8 cellular contexts compared by ENCODE assay signal in the genomic region with DNA sequence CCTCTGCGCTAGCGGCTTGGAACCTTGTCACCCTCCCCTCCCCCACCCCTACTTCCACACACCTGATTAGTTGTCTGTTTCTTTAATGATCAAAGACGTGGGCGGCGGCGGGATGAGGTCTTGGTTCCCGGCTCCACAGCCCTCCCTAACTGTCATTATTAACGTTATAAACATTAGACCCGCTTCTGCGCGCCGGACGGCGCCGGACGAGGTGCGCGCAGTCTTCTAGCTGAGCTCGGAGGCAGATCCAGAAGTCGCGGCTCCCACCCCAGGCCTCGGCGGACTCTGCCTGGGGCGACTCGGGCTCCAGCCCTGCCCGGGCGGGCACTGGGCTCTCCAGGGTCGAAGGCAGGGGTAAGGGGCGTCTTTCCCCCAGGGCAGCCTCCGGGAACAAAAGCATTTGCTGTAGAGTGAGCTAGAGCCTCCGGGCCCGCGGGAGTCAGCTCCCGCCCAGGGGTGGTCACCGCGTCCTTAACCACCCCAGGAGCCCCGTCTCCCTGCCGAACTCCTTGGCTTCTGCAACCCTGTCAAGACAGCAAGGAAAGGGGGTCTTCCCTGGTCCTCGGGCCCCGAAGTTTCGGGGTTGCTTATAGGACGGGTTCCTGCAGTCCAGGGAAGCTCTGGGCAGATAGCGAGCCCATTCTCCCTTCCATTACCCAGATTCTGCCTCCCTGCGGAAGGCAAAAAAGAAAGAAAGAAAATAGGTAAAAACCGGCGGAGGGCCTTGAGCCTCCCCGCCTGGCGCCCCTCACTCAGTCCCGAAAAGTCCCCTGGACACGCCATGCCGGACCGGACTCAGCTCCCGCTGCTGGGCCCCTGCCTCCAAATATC. TPM values are rescaled to one million over a fixed set of nuclear protein-coding genes. Genes with fewer than 3 reads are reported as not detected.
DNase-seq lines count a peak whose midpoint lies in the region; ATAC-seq, FAIRE-seq and TF ChIP-seq lines count a peak whose summit lies in the region.

No MANE protein-coding gene starts in this region.

- BruUV-seq in HepG2 (replicated peaks; lab: Mats Ljungman, UMichigan): no TSS peak

- no peaks in the 10 kb centered on the region for H3K36me3 ChIP-seq in body of pancreas (replicated peaks in 1 of 2; ENCODE audit: insufficient read depth in 1 of 2, low read depth in 2 of 2)
- no peaks in the 10 kb centered on the region for H3K36me3 ChIP-seq in HepG2 (replicated peaks in 1 of 2; ENCODE audit: control insufficient read depth in 1 of 2, insufficient read depth in 2 of 2, low read length in 2 of 2)
- H3K36me3 ChIP-seq in upper lobe of right lung: no peaks in the 10 kb centered on the region

- H3K4me1 ChIP-seq in body of pancreas (peaks cover 21% of the 10 kb centered on the region), HepG2 (ENCODE audit: insufficient read depth, low read length) (no peaks in the 10 kb centered on the region), upper lobe of right lung (peaks cover 15% of the 10 kb centered on the region)

- TF ChIP-seq RAD21 in HepG2 (CRISPR knock-in tag; IDR thresholded peaks at IDR 0.05): no peak

- no peak for TF ChIP-seq POLR2A in body of pancreas (IDR thresholded peaks at IDR 0.05)
- TF ChIP-seq POLR2A in HepG2 (IDR thresholded peaks at IDR 0.05; ENCODE audit: insufficient read depth in 1 of 2, low read depth in 2 of 2, low read length in 2 of 2): no peak

- in situ Hi-C loops in HepG2 (cut with HindIII; ENCODE audit: extremely low pct_ligation_motif_present, low pct_unique_long_range_greater_than_20kb): loop anchor here (5.0 kb wide), 1 partner anchor 179 kb away; no protein-coding TSS in a partner anchor

- TF ChIP-seq CTCF in body of pancreas (IDR thresholded peaks at IDR 0.05) (no peak), HepG2 (CRISPR knock-in tag; IDR thresholded peaks at IDR 0.05) (no peak), upper lobe of right lung (IDR thresholded peaks at IDR 0.05) (no peak)

- H3K27ac ChIP-seq in body of pancreas (no peak overlapping the region), HepG2 (ENCODE audit: extremely low read length, insufficient read depth, low read length) (no peak overlapping the region), upper lobe of right lung (no peak overlapping the region)

- POLR2A ChIA-PET in HepG2 (lab: Yijun Ruan, JAX): no interaction called here

- H3K4me2 ChIP-seq in HepG2 (ENCODE audit: low read depth, low read length): peak overlapping the region; percentile 18; the same call in 1 of the 2 replicates

- no peak for TF ChIP-seq EP300 in HepG2 (IDR thresholded peaks at IDR 0.05; ENCODE audit: low read depth in 2 of 2, low read length in 2 of 2)
- no peak for TF ChIP-seq EP300 in HepG2 (CRISPR knock-in tag; IDR thresholded peaks at IDR 0.05; ENCODE audit: borderline replicate concordance)

- H3K4me3 ChIP-seq in body of pancreas (no peak overlapping the region), HepG2 (replicated peaks in 1 of 3; ENCODE audit: insufficient read depth in 1 of 3, low read depth in 2 of 3, low read length in 3 of 3) (no peak overlapping the region), upper lobe of right lung (peak overlapping the region; percentile 32)

- intact Hi-C loops in body of pancreas (cut with DNase I): loop anchor here (5.0 kb wide), 1 partner anchor 179 kb away; no protein-coding TSS in a partner anchor
- intact Hi-C loops in HepG2 (cut with micrococcal nuclease; ENCODE audit: unreplicated experiment): loop anchor here (1.0 kb wide), 2 partner anchors 175 to 192 kb away; no protein-coding TSS in a partner anchor
- intact Hi-C loops in upper lobe of right lung (cut with DNase I): loop anchor here (5.0 kb wide), 1 partner anchor 174 kb away; no protein-coding TSS in a partner anchor

- 4 to 21% methylated on average over 14 to 51 of the region's 53 CpGs for WGBS in body of pancreas, 2 donors
- WGBS in HepG2 (ENCODE audit: low lambda C conversion rate): 13% methylated on average over 28 of the region's 53 CpGs

- peaks cover 85% of the 10 kb centered on the region for H3K27me3 Mint-ChIP-seq in activated T-cell treated with anti-CD3 and anti-CD28 coated beads, Interleukin-2, amount 50 U/mL, for 4 hours (ENCODE audit: low read depth)

- H3K9me3 Mint-ChIP-seq in activated T-cell treated with anti-CD3 and anti-CD28 coated beads, Interleukin-2, amount 50 U/mL, for 4 hours: no peaks in the 10 kb centered on the region

- H3K9me3 ChIP-seq in body of pancreas (no peaks in the 10 kb centered on the region), HepG2 (ENCODE audit: low read length) (no peaks in the 10 kb centered on the region), upper lobe of right lung (no peaks in the 10 kb centered on the region)

- H3K4me1 Mint-ChIP-seq in activated T-cell treated with anti-CD3 and anti-CD28 coated beads, Interleukin-2, amount 50 U/mL, for 4 hours (ENCODE audit: low read depth): peaks cover 20% of the 10 kb centered on the region

- H3K4me3 Mint-ChIP-seq in activated T-cell treated with anti-CD3 and anti-CD28 coated beads, Interleukin-2, amount 50 U/mL, for 4 hours: peak overlapping the region; percentile 33

- FAIRE-seq in HepG2 (lab: Jason Lieb, UNC): no peak
- FAIRE-seq in GM19239 (lab: Jason Lieb, UNC): no peak
- no peak for FAIRE-seq in urothelium cell line (lab: Jason Lieb, UNC)

- no peaks in the 10 kb centered on the region for H3K36me3 Mint-ChIP-seq in activated T-cell treated with anti-CD3 and anti-CD28 coated beads, Interleukin-2, amount 50 U/mL, for 4 hours (ENCODE audit: insufficient read depth)

- no peak for DNase-seq in activated T-cell treated with anti-CD3 and anti-CD28 coated beads, Interleukin-2, amount 50 U/mL, for 4 hours
- DNase-seq in activated T-cell treated with anti-CD3 and anti-CD28 coated beads, Interleukin-2, amount 50 U/mL, for 1 hour: no peak
- no peak for DNase-seq in body of pancreas
- no peak for DNase-seq in HepG2 (ENCODE audit: low spot score)
- no peak for DNase-seq in upper lobe of right lung
- DNase-seq in GM19239 (ENCODE audit: insufficient read length, low spot score): no peak
- DNase-seq in urothelium cell line (ENCODE audit: low spot score): no peak
- no peak for DNase-seq in SHP77 treated with DMSO at 0.1 percent for 48 hours (lab: John Stamatoyannopoulos, UW)

- 0 out of 2 replicates have a peak, but pooled peaks cover 2% of the 10 kb centered on the region for H4K20me1 ChIP-seq in HepG2 (ENCODE audit: insufficient read depth, low read length)

- no peaks in the 10 kb centered on the region for H3K79me2 ChIP-seq in HepG2 (ENCODE audit: insufficient read depth, low read length)

- H3K9ac ChIP-seq in HepG2 (ENCODE audit: insufficient read depth, low read depth, low read length): no peak overlapping the region

- H2AFZ ChIP-seq in HepG2 (ENCODE audit: low read length): no peak overlapping the region

- CTCF ChIA-PET in HepG2 (lab: Yijun Ruan, JAX; ENCODE audit: low intra/inter-chr PET ratio, low total read pairs): interaction anchor here (1.1 to 3.1 kb wide), 4 partner anchors 174 to 195 kb away, joined by 4 to 19 read pairs (median 12); no protein-coding TSS in a partner anchor

- H3K27me3 ChIP-seq in body of pancreas: peaks cover 0 to 34% of the 10 kb centered on the region in 2 donors
- H3K27me3 ChIP-seq in HepG2 (ENCODE audit: control insufficient read depth in 1 of 2, insufficient read depth in 2 of 2, low read length in 2 of 2): peaks cover 10 to 54% of the 10 kb centered on the region in 2 experiments; a peak in 4 of 5 replicates
- H3K27me3 ChIP-seq in upper lobe of right lung: peaks cover 80% of the 10 kb centered on the region

- ATAC-seq in activated T-cell treated with anti-CD3 and anti-CD28 coated beads, Interleukin-2, amount 50 U/mL, for 4 hours: peak; percentile 24 to 29
- peak; percentile 22 for ATAC-seq in body of pancreas
- ATAC-seq in HepG2: no peak
- peak; percentile 3 for ATAC-seq in upper lobe of right lung

RNA-seq across cellular contexts. Expression of gene ISLR2, which starts 2.2 kb away (rescaled TPM):
- not detected for total RNA-seq in activated T-cell treated with anti-CD3 and anti-CD28 coated beads, Interleukin-2, amount 50 U/mL, for 4 hours
- total RNA-seq in body of pancreas (not detected), HepG2 (2016; rRNA removed; fragmentation: Illumina TruSeq; extraction: Trizol) (not detected in 2 replicates), upper lobe of right lung (4.0 TPM)
- not detected in 2 replicates for total RNA-seq in HepG2 (2016; cell fraction: cytosol; rRNA removed; fragmentation: Illumina TruSeq; extraction: Trizol; ENCODE audit: low read depth)
- total RNA-seq in HepG2 (2016; cell fraction: insoluble cytoplasmic fraction; rRNA removed; fragmentation: Illumina TruSeq; extraction: Trizol): not detected in 2 replicates
- total RNA-seq in HepG2 (2016; cell fraction: membrane; rRNA removed; fragmentation: Illumina TruSeq; extraction: Trizol): not detected in 2 replicates
- not detected in 2 replicates for total RNA-seq in HepG2 (2016; cell fraction: nucleus; rRNA removed; fragmentation: Illumina TruSeq; extraction: Trizol)
- polyA plus RNA-seq in HepG2 (2011; rRNA removed): not detected in 2 replicates
- not detected in 2 replicates for polyA plus RNA-seq in HepG2 (2011; cell fraction: cytosol; rRNA removed)
- not detected in 2 replicates for polyA plus RNA-seq in HepG2 (2011; cell fraction: nucleus; rRNA removed)
- not detected in 2 replicates for polyA plus RNA-seq in HepG2 (2012)
- not detected in 2 replicates for polyA plus RNA-seq in HepG2 (2016; cell fraction: cytosol; fragmentation: Illumina TruSeq; extraction: Trizol; ENCODE audit: low read depth)
- not detected in 2 replicates for polyA plus RNA-seq in HepG2 (2016; cell fraction: insoluble cytoplasmic fraction; fragmentation: Illumina TruSeq; extraction: Trizol; ENCODE audit: low read depth)
- polyA plus RNA-seq in HepG2 (2016; cell fraction: membrane; fragmentation: Illumina TruSeq; extraction: Trizol; ENCODE audit: low read depth): not detected in 2 replicates
- not detected in 2 replicates for polyA plus RNA-seq in HepG2 (2016; cell fraction: nucleus; fragmentation: Illumina TruSeq; extraction: Trizol; ENCODE audit: insufficient read depth, low read depth)
- not detected in 2 replicates for polyA minus RNA-seq in HepG2 (2011; rRNA and poly(A)+ RNA removed; ENCODE audit: low replicate concordance)
- polyA minus RNA-seq in HepG2 (2011; cell fraction: cytosol; rRNA and poly(A)+ RNA removed): not detected in 2 replicates
- not detected in 2 replicates for polyA minus RNA-seq in HepG2 (2011; cell fraction: nucleus; rRNA and poly(A)+ RNA removed)

RNA-seq across cellular contexts. Expression of gene ISLR, which starts 45.3 kb away (rescaled TPM):
- under 1 TPM in 1 of 3 donors, not detected in 2; 0.26 TPM for total RNA-seq in activated T-cell treated with anti-CD3 and anti-CD28 coated beads, Interleukin-2, amount 50 U/mL, for 4 hours
- 10 to 100 TPM; 10.5 to 15.8 TPM for total RNA-seq in body of pancreas
- total RNA-seq in HepG2 (2016; rRNA removed; fragmentation: Illumina TruSeq; extraction: Trizol): not detected in 2 replicates
- total RNA-seq in HepG2 (2016; cell fraction: cytosol; rRNA removed; fragmentation: Illumina TruSeq; extraction: Trizol; ENCODE audit: low read depth): not detected in 2 replicates
- total RNA-seq in HepG2 (2016; cell fraction: insoluble cytoplasmic fraction; rRNA removed; fragmentation: Illumina TruSeq; extraction: Trizol): not detected in 2 replicates
- total RNA-seq in HepG2 (2016; cell fraction: membrane; rRNA removed; fragmentation: Illumina TruSeq; extraction: Trizol): not detected in 2 replicates
- total RNA-seq in HepG2 (2016; cell fraction: nucleus; rRNA removed; fragmentation: Illumina TruSeq; extraction: Trizol): not detected in 2 replicates
- polyA plus RNA-seq in HepG2 (2011; rRNA removed): not detected in 2 replicates
- polyA plus RNA-seq in HepG2 (2011; cell fraction: cytosol; rRNA removed): not detected in 2 replicates
- not detected in 2 replicates for polyA plus RNA-seq in HepG2 (2011; cell fraction: nucleus; rRNA removed)
- polyA plus RNA-seq in HepG2 (2012): not detected in 2 replicates
- not detected in 2 replicates for polyA plus RNA-seq in HepG2 (2016; cell fraction: cytosol; fragmentation: Illumina TruSeq; extraction: Trizol; ENCODE audit: low read depth)
- polyA plus RNA-seq in HepG2 (2016; cell fraction: insoluble cytoplasmic fraction; fragmentation: Illumina TruSeq; extraction: Trizol; ENCODE audit: low read depth): not detected in 2 replicates
- polyA plus RNA-seq in HepG2 (2016; cell fraction: membrane; fragmentation: Illumina TruSeq; extraction: Trizol; ENCODE audit: low read depth): not detected in 2 replicates
- not detected in 2 replicates for polyA plus RNA-seq in HepG2 (2016; cell fraction: nucleus; fragmentation: Illumina TruSeq; extraction: Trizol; ENCODE audit: insufficient read depth, low read depth)
- not detected in 2 replicates for polyA minus RNA-seq in HepG2 (2011; rRNA and poly(A)+ RNA removed; ENCODE audit: low replicate concordance)
- polyA minus RNA-seq in HepG2 (2011; cell fraction: cytosol; rRNA and poly(A)+ RNA removed): not detected in 2 replicates
- polyA minus RNA-seq in HepG2 (2011; cell fraction: nucleus; rRNA and poly(A)+ RNA removed): not detected in 2 replicates
- 40.6 TPM for total RNA-seq in upper lobe of right lung

RNA-seq across cellular contexts. Expression of gene GOLGA6A, which starts 45.8 kb away (rescaled TPM):
- total RNA-seq in activated T-cell treated with anti-CD3 and anti-CD28 coated beads, Interleukin-2, amount 50 U/mL, for 4 hours: not detected
- not detected for total RNA-seq in body of pancreas
- 0.04 TPM in 1 of 2 replicates, not detected in the other for total RNA-seq in HepG2 (2016; rRNA removed; fragmentation: Illumina TruSeq; extraction: Trizol)
- not detected in 2 replicates for total RNA-seq in HepG2 (2016; cell fraction: cytosol; rRNA removed; fragmentation: Illumina TruSeq; extraction: Trizol; ENCODE audit: low read depth)
- total RNA-seq in HepG2 (2016; cell fraction: insoluble cytoplasmic fraction; rRNA removed; fragmentation: Illumina TruSeq; extraction: Trizol): not detected in 2 replicates
- not detected in 2 replicates for total RNA-seq in HepG2 (2016; cell fraction: membrane; rRNA removed; fragmentation: Illumina TruSeq; extraction: Trizol)
- total RNA-seq in HepG2 (2016; cell fraction: nucleus; rRNA removed; fragmentation: Illumina TruSeq; extraction: Trizol): not detected in 2 replicates
- polyA plus RNA-seq in HepG2 (2011; rRNA removed): 0.22 TPM in 1 of 2 replicates, not detected in the other
- polyA plus RNA-seq in HepG2 (2011; cell fraction: cytosol; rRNA removed): 0.03 TPM in 1 of 2 replicates, not detected in the other
- 0.14 and 0.63 TPM in 2 replicates for polyA plus RNA-seq in HepG2 (2011; cell fraction: nucleus; rRNA removed)
- 0.11 and 0.31 TPM in 2 replicates for polyA plus RNA-seq in HepG2 (2012)
- polyA plus RNA-seq in HepG2 (2016; cell fraction: cytosol; fragmentation: Illumina TruSeq; extraction: Trizol; ENCODE audit: low read depth): not detected in 2 replicates
- polyA plus RNA-seq in HepG2 (2016; cell fraction: insoluble cytoplasmic fraction; fragmentation: Illumina TruSeq; extraction: Trizol; ENCODE audit: low read depth): not detected in 2 replicates
- not detected in 2 replicates for polyA plus RNA-seq in HepG2 (2016; cell fraction: membrane; fragmentation: Illumina TruSeq; extraction: Trizol; ENCODE audit: low read depth)
- polyA plus RNA-seq in HepG2 (2016; cell fraction: nucleus; fragmentation: Illumina TruSeq; extraction: Trizol; ENCODE audit: insufficient read depth, low read depth): not detected in 2 replicates
- polyA minus RNA-seq in HepG2 (2011; rRNA and poly(A)+ RNA removed; ENCODE audit: low replicate concordance): not detected in 2 replicates
- not detected in 2 replicates for polyA minus RNA-seq in HepG2 (2011; cell fraction: cytosol; rRNA and poly(A)+ RNA removed)
- not detected in 2 replicates for polyA minus RNA-seq in HepG2 (2011; cell fraction: nucleus; rRNA and poly(A)+ RNA removed)
- not detected for total RNA-seq in upper lobe of right lung

Comparison
In these comparisons a context has a peak if more than half of its experiments do, and no peak if none do; other contexts are left out.
1. RNA of gene ISLR, which starts 45.3 kb away (total RNA-seq): 40.6 TPM in upper lobe of right lung (single experiment) and 10.5 to 15.8 TPM in body of pancreas; 0.26 TPM in activated T-cell treated with anti-CD3 and anti-CD28 coated beads, Interleukin-2, amount 50 U/mL, for 4 hours and not detected in HepG2; every median in the first group is over 4 times any median in the second.